Comparison of ENCODE assay signal across 13 cellular contexts in genomic region chr9:86700601-86701000, GRCh38.
DNase-seq lines count a peak whose midpoint lies in the region; ATAC-seq, FAIRE-seq and TF ChIP-seq lines count a peak whose summit lies in the region.
"Had no signal": no experiment of that assay in that cellular context is flagged by ENCODE, and none has a peak within 500 bp of the region (broad histone marks: within the 10 kb centered on the region; RNA-seq: fewer than 3 reads in every experiment).

No MANE protein-coding gene starts in this region.

- H3K27me3 ChIP-seq in ascending aorta (no peaks in the 10 kb centered on the region), heart left ventricle (no peaks in the 10 kb centered on the region), parathyroid adenoma (ENCODE audit: control insufficient read depth, insufficient read depth, low read length) (no peaks in the 10 kb centered on the region)
- H3K27me3 ChIP-seq: upper lobe of right lung had no signal

- H3K9ac ChIP-seq in parathyroid adenoma = no peak overlapping the region

- H3K4me3 ChIP-seq in AG10803 (ENCODE audit: low read length) (no peak overlapping the region), ascending aorta (no peak overlapping the region), heart left ventricle (no peak overlapping the region), parathyroid adenoma (ENCODE audit: low read depth, low read length) (no peak overlapping the region)
- H3K4me3 ChIP-seq: lower lobe of right lung, upper lobe of right lung had no signal

- peak; percentile 77 to 92 (median 86) for ATAC-seq in heart left ventricle
- no peak for ATAC-seq in HG03108 (IDR thresholded peaks at IDR 0.05; ENCODE audit: unreplicated experiment)
- ATAC-seq: lower lobe of right lung, upper lobe of right lung had no signal

- TF ChIP-seq CTCF in AG10803 (conservative IDR thresholded peaks at IDR 0.05; ENCODE audit: low read length) (no peak), ascending aorta (IDR thresholded peaks at IDR 0.05) (no peak), heart left ventricle (IDR thresholded peaks at IDR 0.05) (no peak), parathyroid adenoma (IDR thresholded peaks at IDR 0.05) (no peak)

- H3K36me3 ChIP-seq in ascending aorta (no peaks in the 10 kb centered on the region), heart left ventricle (no peaks in the 10 kb centered on the region), parathyroid adenoma (ENCODE audit: control insufficient read depth, insufficient read depth, low read length) (no peaks in the 10 kb centered on the region)
- H3K36me3 ChIP-seq: lower lobe of right lung, upper lobe of right lung had no signal

- DNase-seq in AG10803 (ENCODE audit: low read depth) (peak; percentile 89), ascending aorta (ENCODE audit: low spot score in 2 of 2) (peak in 1 of 2 donors; percentile 73), heart left ventricle (peak; percentile 56 to 73 (median 69)), NCI-H146 treated with DMSO at 0.1 percent for 48 hours (lab: John Stamatoyannopoulos, UW; ENCODE audit: unreplicated experiment) (no peak), urothelium cell line (ENCODE audit: low spot score) (no peak), SIG-M5 (lab: John Stamatoyannopoulos, UW) (no peak)
- DNase-seq: EL, lower lobe of right lung, NCI-H510A, upper lobe of right lung had no signal

- no peak for FAIRE-seq in urothelium cell line (lab: Jason Lieb, UNC)

- peak overlapping the region; percentile 9 to 33 for H3K27ac ChIP-seq in ascending aorta
- H3K27ac ChIP-seq in heart left ventricle = peak overlapping the region in 6 of 12 donors; percentile 32 to 61 (median 48)
- no peak overlapping the region for H3K27ac ChIP-seq in parathyroid adenoma
- H3K27ac ChIP-seq: lower lobe of right lung, upper lobe of right lung, VCaP had no signal

- WGBS in heart left ventricle, 4 donors = 13 to 21% (median 15%) methylated on average over 5 of the region's 5 CpGs

- intact Hi-C loops in ascending aorta (cut with DNase I) = no loop called here
- intact Hi-C loops in heart left ventricle (cut with DNase I) = no loop called here

- TF ChIP-seq POLR2A in heart left ventricle (IDR thresholded peaks at IDR 0.05) = no peak

- H3K4me1 ChIP-seq in ascending aorta (peaks cover 0 to 11% of the 10 kb centered on the region in 2 donors), heart left ventricle (peaks cover 0 to 33% (median 14%) of the 10 kb centered on the region in 12 donors), parathyroid adenoma (peaks cover 3% of the 10 kb centered on the region)
- H3K4me1 ChIP-seq: lower lobe of right lung, upper lobe of right lung had no signal

- peak overlapping the region; percentile 14 for H3K4me2 ChIP-seq in parathyroid adenoma (ENCODE audit: low read length)

- H2AFZ ChIP-seq in parathyroid adenoma = no peak overlapping the region

- H3K79me2 ChIP-seq in parathyroid adenoma = no peaks in the 10 kb centered on the region

- H3K9me3 ChIP-seq in ascending aorta (no peaks in the 10 kb centered on the region), heart left ventricle (no peaks in the 10 kb centered on the region), parathyroid adenoma (ENCODE audit: control insufficient read depth, low read length) (no peaks in the 10 kb centered on the region)
- H3K9me3 ChIP-seq: lower lobe of right lung, upper lobe of right lung had no signal

Comparison
In these comparisons a context has a peak if more than half of its experiments do, and no peak if none do; other contexts are left out.
1. DNase-seq: peak in AG10803 (single experiment) and heart left ventricle (5 of 5); none in NCI-H146 treated with DMSO at 0.1 percent for 48 hours (single experiment), urothelium cell line (single experiment) and SIG-M5 (single experiment).